ENCODE assay signal across 1 cellular context in the genomic region with DNA sequence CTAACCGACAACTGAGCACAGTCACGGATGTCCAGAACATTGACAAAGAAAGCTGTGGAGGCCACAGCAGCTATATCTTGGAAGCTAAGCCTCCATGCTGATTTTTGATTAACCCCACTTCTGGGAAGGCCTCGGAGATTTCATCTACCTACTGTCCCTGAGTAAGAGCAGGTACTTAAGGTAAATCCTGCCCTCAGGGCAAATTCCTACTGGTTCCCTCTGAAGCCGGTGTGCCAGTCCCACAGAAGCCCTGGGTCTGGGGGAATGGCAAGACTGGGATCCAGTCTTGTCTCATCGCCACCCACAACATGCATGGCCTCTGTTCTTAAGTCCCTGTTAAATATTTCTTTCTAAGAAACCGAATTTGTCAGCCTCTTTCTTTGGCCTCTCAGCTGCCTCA.
TF ChIP-seq lines count a peak whose summit lies in the region.

No MANE protein-coding gene starts in this region.

TF ChIP-seq in IMR-90, 13 proteins besides CTCF, POLR2A, EP300 and RAD21:
- TF ChIP-seq CEBPB (IDR thresholded peaks at IDR 0.05; ENCODE audit: low read depth, low read length) (no peak), FOS (IDR thresholded peaks at IDR 0.05; ENCODE audit: low read depth, low read length) (no peak)
